In the genomic region with DNA sequence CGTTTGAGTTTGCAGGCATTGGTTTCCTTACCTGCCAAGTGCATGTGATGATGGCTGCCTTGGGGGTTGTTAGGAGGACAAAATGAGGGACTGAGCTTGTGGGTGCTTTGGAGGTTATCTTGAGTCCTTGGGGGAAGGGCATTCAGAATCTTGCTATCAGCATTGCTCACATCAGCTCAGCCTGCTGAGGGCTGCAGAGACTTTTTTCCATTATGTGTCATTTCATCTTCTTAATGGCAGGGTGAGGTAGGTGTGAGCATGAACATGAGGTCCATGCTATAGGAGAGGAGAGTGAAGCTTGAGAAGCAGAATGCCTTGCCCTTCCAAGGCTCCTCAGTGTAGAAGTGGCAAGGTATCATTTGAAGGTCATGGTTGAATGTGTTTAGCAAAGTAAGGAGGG, we compare ENCODE assay signal across 1 cellular context.
TF ChIP-seq lines count a peak whose summit lies in the region.

No MANE protein-coding gene starts in this region.

TF ChIP-seq in H1, 55 proteins besides CTCF, POLR2A, EP300 and RAD21:
- TF ChIP-seq POLR2AphosphoS5 (IDR thresholded peaks at IDR 0.05; ENCODE audit: low read depth, low read length) (no peak), EGR1 (IDR thresholded peaks at IDR 0.05; ENCODE audit: borderline replicate concordance, low read depth, low read length) (no peak), CHD1 (IDR thresholded peaks at IDR 0.05; ENCODE audit: low read depth, low read length) (no peak)
